ENCODE assay signal across 1 cellular context in the genomic region with DNA sequence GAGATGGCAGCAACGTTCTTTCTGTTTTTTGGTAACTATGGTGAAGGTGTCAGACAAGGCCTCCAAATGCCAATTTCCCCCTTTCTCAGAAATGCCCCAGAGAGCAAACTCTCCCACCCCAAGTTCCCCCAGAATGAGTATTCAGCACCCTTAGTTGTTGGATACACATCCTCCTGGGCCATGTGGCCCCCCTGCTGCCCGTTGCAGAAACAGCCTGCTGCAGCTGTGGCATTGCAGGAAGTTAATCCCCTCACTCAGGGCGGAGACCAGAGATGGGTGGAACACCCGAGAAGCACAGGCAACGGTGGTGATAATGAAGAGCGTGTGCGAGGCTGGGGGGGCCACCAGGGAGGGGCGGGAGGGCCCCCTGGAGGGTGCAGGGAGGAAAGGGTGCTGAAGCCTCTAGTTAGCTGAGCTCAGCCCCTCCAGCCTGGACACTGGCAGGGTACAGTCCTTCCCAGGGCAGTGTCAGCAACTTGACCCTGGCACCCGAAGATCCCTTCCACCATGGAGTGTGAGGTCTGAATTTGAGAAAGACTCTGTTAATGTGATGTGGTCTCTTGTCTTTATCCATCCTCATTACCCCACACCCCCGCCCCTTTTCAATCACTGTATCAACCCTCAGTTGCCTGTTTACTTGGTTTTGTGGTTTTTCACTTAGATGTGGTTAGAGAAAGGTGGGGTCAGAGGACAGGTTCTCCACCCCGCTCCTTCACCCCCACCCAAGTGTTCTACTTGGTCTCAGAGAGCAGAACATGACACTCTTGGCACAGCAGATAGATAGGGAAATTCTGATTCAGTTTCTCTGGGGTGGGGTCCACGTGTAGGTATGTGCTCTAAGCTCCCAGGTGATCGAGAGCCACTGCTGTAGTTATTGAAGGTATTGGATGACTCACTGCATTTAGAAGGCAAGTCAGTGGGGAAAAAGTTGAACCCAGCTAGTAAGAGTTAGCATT.
TF ChIP-seq lines count a peak whose summit lies in the region.

No MANE protein-coding gene starts in this region.

TF ChIP-seq in SK-N-SH, 30 proteins besides CTCF, POLR2A, EP300 and RAD21:
- TF ChIP-seq USF2 (IDR thresholded peaks at IDR 0.05; ENCODE audit: borderline replicate concordance, low read depth, low read length) (no peak), POLR2AphosphoS5 (IDR thresholded peaks at IDR 0.05; ENCODE audit: low read depth, low read length) (no peak), SIN3A (IDR thresholded peaks at IDR 0.05; ENCODE audit: borderline replicate concordance, low read depth, low read length) (no peak)
